8 cellular contexts compared by ENCODE assay signal in the genomic region with DNA sequence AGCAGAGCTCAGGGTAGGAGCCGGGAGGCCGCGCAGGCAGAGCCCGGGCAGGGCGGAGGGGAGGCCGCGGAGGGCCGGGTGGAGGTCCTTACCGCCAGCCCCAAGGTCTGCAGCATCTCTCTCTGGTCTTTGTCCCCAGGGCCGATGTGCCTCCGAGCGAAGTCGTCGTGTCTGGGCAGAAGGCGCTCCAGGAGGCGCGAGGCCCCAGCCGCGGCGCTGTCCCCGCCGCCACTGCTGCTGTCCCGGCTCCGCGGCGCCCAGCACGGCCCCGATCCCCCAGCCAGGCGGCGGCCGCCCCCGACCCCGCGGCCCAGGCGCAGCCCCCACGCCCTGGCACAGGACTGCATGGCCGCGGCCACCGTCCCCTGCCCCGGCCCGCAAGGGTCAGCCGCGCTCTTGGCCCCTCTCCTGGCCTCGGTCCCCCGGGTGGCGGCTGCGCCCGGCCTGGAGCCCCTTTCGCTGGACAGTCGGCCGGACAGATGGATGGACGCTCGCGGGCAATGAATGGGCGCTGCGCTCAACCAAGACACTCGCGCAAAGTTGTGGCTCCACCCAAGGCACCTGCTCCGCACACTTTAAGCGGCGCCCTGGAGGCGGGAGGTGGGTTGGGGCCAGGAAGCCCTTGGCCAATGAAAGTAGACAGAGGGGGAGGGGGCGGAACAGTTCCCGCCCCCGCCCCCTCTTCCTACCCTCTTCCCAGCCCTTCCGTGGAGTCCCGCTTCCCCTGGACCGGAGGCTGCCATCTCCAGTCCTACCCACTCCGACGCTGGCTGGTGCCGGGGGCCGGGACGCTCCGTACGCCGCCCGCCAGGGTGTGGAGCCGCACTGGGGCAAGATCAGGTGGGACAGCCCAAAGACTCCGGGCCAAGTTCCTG. TPM values are rescaled to one million over a fixed set of nuclear protein-coding genes. Genes with fewer than 3 reads are reported as not detected.
DNase-seq lines count a peak whose midpoint lies in the region; ATAC-seq and TF ChIP-seq lines count a peak whose summit lies in the region.

Gene GLDC (minus strand): TSS at position 577 of the 875 bp plus-strand sequence. CDS start 230 bp downstream, at position 347.

- intact Hi-C loops in esophagus muscularis mucosa (cut with DNase I) = no loop called here

- H3K36me3 Mint-ChIP-seq in naive thymus-derived CD8-positive, alpha-beta T cell = peaks cover 0 to 3% (median 0%) of the 10 kb centered on the region in 3 donors

- TF ChIP-seq EP300 in esophagus muscularis mucosa (IDR thresholded peaks at IDR 0.05) (no peak), suprapubic skin (IDR thresholded peaks at IDR 0.05) (no peak)

- no peaks in the 10 kb centered on the region for H3K36me3 ChIP-seq in esophagus muscularis mucosa
- no peaks in the 10 kb centered on the region for H3K36me3 ChIP-seq in suprapubic skin

- peaks cover 0 to 3% (median 0%) of the 10 kb centered on the region in 9 donors for H3K9me3 Mint-ChIP-seq in naive thymus-derived CD8-positive, alpha-beta T cell

- H3K27ac Mint-ChIP-seq in naive thymus-derived CD8-positive, alpha-beta T cell = peak within 1 kb of the TSS in 6 of 10 donors; percentile 12 to 83 (median 54)

- H3K27me3 ChIP-seq in esophagus muscularis mucosa = peaks cover 4 to 83% (median 20%) of the 10 kb centered on the region in 4 donors
- H3K27me3 ChIP-seq in suprapubic skin = peaks cover 60% of the 10 kb centered on the region

- peak within 1 kb of the TSS; percentile 73 to 88 (median 86) for H3K4me3 Mint-ChIP-seq in naive thymus-derived CD8-positive, alpha-beta T cell

- 3% methylated on average over 16 of the region's 79 CpGs for WGBS in esophagus muscularis mucosa
- WGBS in suprapubic skin = 0% methylated on average over 17 of the region's 79 CpGs

- H3K4me1 ChIP-seq in esophagus muscularis mucosa = peaks cover 14 to 25% (median 21%) of the 10 kb centered on the region in 4 donors
- peaks cover 20% of the 10 kb centered on the region for H3K4me1 ChIP-seq in suprapubic skin

- TF ChIP-seq CTCF in esophagus muscularis mucosa (IDR thresholded peaks at IDR 0.05) = no peak
- TF ChIP-seq CTCF in suprapubic skin (IDR thresholded peaks at IDR 0.05) = no peak

- peaks cover 36 to 77% (median 54%) of the 10 kb centered on the region in 5 donors for H3K27me3 Mint-ChIP-seq in naive thymus-derived CD8-positive, alpha-beta T cell

- H3K4me3 ChIP-seq in esophagus muscularis mucosa (peak within 1 kb of the TSS; percentile 47 to 64 (median 51)), suprapubic skin (peak within 1 kb of the TSS; percentile 52)

- no peaks in the 10 kb centered on the region for H3K9me3 ChIP-seq in esophagus muscularis mucosa
- no peaks in the 10 kb centered on the region for H3K9me3 ChIP-seq in suprapubic skin

- TF ChIP-seq POLR2A in esophagus muscularis mucosa (IDR thresholded peaks at IDR 0.05; ENCODE audit: low read depth) (no peak), suprapubic skin (IDR thresholded peaks at IDR 0.05) (no peak)

- no peak within 1 kb of the TSS for H3K27ac ChIP-seq in esophagus muscularis mucosa (replicated peaks in 1 of 4)
- H3K27ac ChIP-seq in suprapubic skin = no peak within 1 kb of the TSS

- POLR2A ChIA-PET in naive thymus-derived CD8-positive, alpha-beta T cell (lab: Charles Lee) = no interaction called here

- peaks cover 11 to 23% (median 21%) of the 10 kb centered on the region in 4 donors for H3K4me1 Mint-ChIP-seq in naive thymus-derived CD8-positive, alpha-beta T cell

- DNase-seq in DMS153 (lab: John Stamatoyannopoulos, UW) (peak; percentile 58), DMS153 treated with DMSO at 0.1 percent for 48 hours (lab: John Stamatoyannopoulos, UW; ENCODE audit: unreplicated experiment) (no peak), NCI-H2196 (lab: John Stamatoyannopoulos, UW; ENCODE audit: unreplicated experiment) (peak; percentile 97), esophagus muscularis mucosa (ENCODE audit: extremely low spot score) (no peak), suprapubic skin (ENCODE audit: low spot score in 2 of 2) (peak in 1 of 2 donors; percentile 60)
- peak; percentile 74 for DNase-seq in activated CD8-positive, alpha-beta memory T cell treated with anti-CD3 and anti-CD28 coated beads for 24 hours
- DNase-seq in naive thymus-derived CD8-positive, alpha-beta T cell = peak; percentile 5 to 65 (median 16)

- ATAC-seq in HG02763 (IDR thresholded peaks at IDR 0.05; ENCODE audit: unreplicated experiment) = peak; percentile 89
- ATAC-seq in naive thymus-derived CD8-positive, alpha-beta T cell = peak; percentile 76 to 78

RNA-seq across cellular contexts. Expression of gene GLDC, which starts in this region (rescaled TPM):
- total RNA-seq in esophagus muscularis mucosa (1 to 10 TPM in 1 of 4 donors, under 1 TPM in 1, not detected in 2; 0.17 to 2.5 TPM), suprapubic skin (1 to 10 TPM; 2.4 to 7.4 (median 4.8) TPM)
- not detected for total RNA-seq in naive thymus-derived CD8-positive, alpha-beta T cell
- polyA plus RNA-seq in naive thymus-derived CD8-positive, alpha-beta T cell = under 1 TPM in 1 of 3 donors, not detected in 2; 0.62 TPM

Comparison
In these comparisons a context has a peak if more than half of its experiments do, and no peak if none do; other contexts are left out.
1. DNase-seq: peak in DMS153 (single experiment), NCI-H2196 (single experiment) and activated CD8-positive, alpha-beta memory T cell treated with anti-CD3 and anti-CD28 coated beads for 24 hours (single experiment); none in DMS153 treated with DMSO at 0.1 percent for 48 hours (single experiment) and esophagus muscularis mucosa (single experiment).
2. Peak in DNase-seq and ATAC-seq in naive thymus-derived CD8-positive, alpha-beta T cell; RNA of the gene not detected or under 1 TPM.